ENCODE assay signal across 8 cellular contexts in the genomic region with DNA sequence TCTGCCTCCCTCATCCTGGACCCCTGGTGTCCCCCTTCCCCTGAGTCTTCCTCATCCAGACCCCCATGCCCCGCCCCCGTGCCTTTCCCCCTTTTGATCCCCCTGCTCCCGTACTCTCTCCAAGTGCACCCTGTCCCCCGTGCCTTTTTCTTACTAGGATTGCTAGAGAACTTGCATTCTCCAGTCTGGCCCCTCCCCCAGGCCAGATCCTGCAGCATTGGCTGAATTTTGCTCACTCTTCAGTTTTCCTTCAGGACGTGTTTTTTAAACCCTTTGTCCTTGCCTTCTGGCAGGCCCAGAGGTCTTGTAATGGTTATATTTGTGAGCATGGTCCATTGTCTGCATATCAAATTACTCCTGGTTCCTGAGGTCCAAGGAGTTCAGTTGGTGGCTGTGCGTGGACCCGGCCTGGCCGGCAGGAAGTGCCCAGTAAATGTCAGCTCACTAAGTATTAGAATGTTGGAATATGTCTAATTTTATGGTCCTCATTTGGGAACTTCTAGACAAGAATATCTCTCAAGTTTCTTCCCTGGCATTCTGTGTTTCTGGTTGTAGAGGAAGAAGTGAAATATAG. TPM values are rescaled to one million over a fixed set of nuclear protein-coding genes. Genes with fewer than 3 reads are reported as not detected.
A peak's percentile ranks its signal among the peaks of the same experiment; 100 is the strongest.
DNase-seq lines count a peak whose midpoint lies in the region; ATAC-seq and TF ChIP-seq lines count a peak whose summit lies in the region.

No MANE protein-coding gene starts in this region.

- H3K4me3 ChIP-seq in cardiac muscle cell (peak overlapping the region; percentile 76), adipocyte (ENCODE audit: low read length) (peak overlapping the region; percentile 98), iPS-11a (ENCODE audit: low read depth, low read length) (peak overlapping the region; percentile 82)

- H3K9me3 ChIP-seq in cardiac muscle cell (ENCODE audit: low read depth) (no peaks in the 10 kb centered on the region), adipocyte (ENCODE audit: control insufficient read depth, low read length) (no peaks in the 10 kb centered on the region)

- TF ChIP-seq CTCF in cardiac muscle cell (IDR thresholded peaks at IDR 0.05; ENCODE audit: low read depth, low read length), result no peak

- peaks cover 19% of the 10 kb centered on the region for H3K4me1 Mint-ChIP-seq in stimulated activated effector memory CD8-positive, alpha-beta T cell treated with anti-CD3 and anti-CD28 coated beads, Interleukin-12 subunit alpha, Interleukin-12 subunit beta, amount 100 ng/mL, for 72 hours

- peak overlapping the region; percentile 93 for H3K27ac Mint-ChIP-seq in stimulated activated effector memory CD8-positive, alpha-beta T cell treated with anti-CD3 and anti-CD28 coated beads, Interleukin-12 subunit alpha, Interleukin-12 subunit beta, amount 100 ng/mL, for 72 hours

- H3K9ac ChIP-seq in adipocyte (ENCODE audit: low read length), result peak overlapping the region; percentile 97

- no peaks in the 10 kb centered on the region for H3K27me3 ChIP-seq in cardiac muscle cell
- H3K27me3 ChIP-seq in adipocyte (replicated peaks; ENCODE audit: control insufficient read depth, insufficient read depth, low read length), result no peaks in the 10 kb centered on the region

- intact Hi-C loops in cardiac septum (cut with DNase I), result loop anchor here (1.0 kb wide), 2 partner anchors 16 to 31 kb away; a partner anchor contains a TSS

- H3K9me3 Mint-ChIP-seq in stimulated activated effector memory CD8-positive, alpha-beta T cell treated with anti-CD3 and anti-CD28 coated beads, Interleukin-12 subunit alpha, Interleukin-12 subunit beta, amount 100 ng/mL, for 72 hours, result no peaks in the 10 kb centered on the region

- peak overlapping the region; percentile 71 for H3K27ac ChIP-seq in cardiac muscle cell

- no peak for ATAC-seq in stimulated activated effector memory CD8-positive, alpha-beta T cell treated with anti-CD3 and anti-CD28 coated beads, Interleukin-12 subunit alpha, Interleukin-12 subunit beta, amount 100 ng/mL, for 72 hours
- ATAC-seq in HG03135 (IDR thresholded peaks at IDR 0.05; ENCODE audit: unreplicated experiment), result no peak

- H3K36me3 ChIP-seq in cardiac muscle cell (peaks cover 15% of the 10 kb centered on the region), adipocyte (ENCODE audit: control insufficient read depth, insufficient read depth, low read length, severe bottlenecking) (peaks cover 28% of the 10 kb centered on the region)

- DNase-seq in cardiac muscle cell (ENCODE audit: low read depth in 1 of 2, low spot score in 1 of 2), result peak; percentile 24
- no peak for DNase-seq in cardiac septum (ENCODE audit: low spot score)
- peak; percentile 59 for DNase-seq in adipocyte (ENCODE audit: low read depth)
- DNase-seq in stimulated activated effector memory CD8-positive, alpha-beta T cell treated with anti-CD3 and anti-CD28 coated beads, Interleukin-12 subunit alpha, Interleukin-12 subunit beta, amount 100 ng/mL, for 72 hours (ENCODE audit: low spot score in 2 of 2), result no peak
- no peak for DNase-seq in iPS-NIHi7 (ENCODE audit: extremely low spot score)
- DNase-seq in NK-92 (lab: John Stamatoyannopoulos, UW; ENCODE audit: unreplicated experiment), result no peak

- H3K4me1 ChIP-seq in cardiac muscle cell (ENCODE audit: low read depth) (peaks cover 4% of the 10 kb centered on the region), adipocyte (ENCODE audit: control insufficient read depth, insufficient read depth, low read length) (peaks cover 12% of the 10 kb centered on the region)

- H3K4me3 Mint-ChIP-seq in stimulated activated effector memory CD8-positive, alpha-beta T cell treated with anti-CD3 and anti-CD28 coated beads, Interleukin-12 subunit alpha, Interleukin-12 subunit beta, amount 100 ng/mL, for 72 hours, result peak overlapping the region; percentile 97

- peaks cover 50% of the 10 kb centered on the region for H3K36me3 Mint-ChIP-seq in stimulated activated effector memory CD8-positive, alpha-beta T cell treated with anti-CD3 and anti-CD28 coated beads, Interleukin-12 subunit alpha, Interleukin-12 subunit beta, amount 100 ng/mL, for 72 hours

RNA-seq across cellular contexts. Expression of a gene that starts 0.6 kb away (rescaled TPM):
- 24.6 and 26.6 TPM in 2 replicates for total RNA-seq in cardiac muscle cell
- polyA plus RNA-seq in cardiac muscle cell, result 33.4 and 39.4 TPM in 2 replicates
- 15.7 TPM for total RNA-seq in cardiac septum

RNA-seq across cellular contexts. Expression of a gene that starts 15.9 kb away (rescaled TPM):
- total RNA-seq in cardiac muscle cell (89.6 and 94.1 TPM in 2 replicates), cardiac septum (51.8 TPM)
- polyA plus RNA-seq in cardiac muscle cell, result 74.1 and 84.7 TPM in 2 replicates

RNA-seq across cellular contexts. Expression of a gene that starts 30.6 kb away (rescaled TPM):
- 93.3 and 136 TPM in 2 replicates for total RNA-seq in cardiac muscle cell
- 177 and 209 TPM in 2 replicates for polyA plus RNA-seq in cardiac muscle cell
- 47.1 TPM for total RNA-seq in cardiac septum

RNA-seq across cellular contexts. Expression of a gene that starts 41.9 kb away (rescaled TPM):
- total RNA-seq in cardiac muscle cell (20.2 and 24.2 TPM in 2 replicates), cardiac septum (18.0 TPM)
- 32.1 and 52.1 TPM in 2 replicates for polyA plus RNA-seq in cardiac muscle cell

Comparison
In these comparisons a context has a peak if more than half of its experiments do, and no peak if none do; other contexts are left out.
1. DNase-seq: peak in cardiac muscle cell (2 of 2) and adipocyte (single experiment); none in cardiac septum (single experiment), stimulated activated effector memory CD8-positive, alpha-beta T cell treated with anti-CD3 and anti-CD28 coated beads, Interleukin-12 subunit alpha, Interleukin-12 subunit beta, amount 100 ng/mL, for 72 hours (0 of 2), iPS-NIHi7 (single experiment) and NK-92 (single experiment).
2. Peak in every context shown above with its lines, with median percentiles within 50 percentile points of each other: H3K4me3 ChIP-seq.